Comparison of ENCODE assay signal across 10 cellular contexts in the genomic region with DNA sequence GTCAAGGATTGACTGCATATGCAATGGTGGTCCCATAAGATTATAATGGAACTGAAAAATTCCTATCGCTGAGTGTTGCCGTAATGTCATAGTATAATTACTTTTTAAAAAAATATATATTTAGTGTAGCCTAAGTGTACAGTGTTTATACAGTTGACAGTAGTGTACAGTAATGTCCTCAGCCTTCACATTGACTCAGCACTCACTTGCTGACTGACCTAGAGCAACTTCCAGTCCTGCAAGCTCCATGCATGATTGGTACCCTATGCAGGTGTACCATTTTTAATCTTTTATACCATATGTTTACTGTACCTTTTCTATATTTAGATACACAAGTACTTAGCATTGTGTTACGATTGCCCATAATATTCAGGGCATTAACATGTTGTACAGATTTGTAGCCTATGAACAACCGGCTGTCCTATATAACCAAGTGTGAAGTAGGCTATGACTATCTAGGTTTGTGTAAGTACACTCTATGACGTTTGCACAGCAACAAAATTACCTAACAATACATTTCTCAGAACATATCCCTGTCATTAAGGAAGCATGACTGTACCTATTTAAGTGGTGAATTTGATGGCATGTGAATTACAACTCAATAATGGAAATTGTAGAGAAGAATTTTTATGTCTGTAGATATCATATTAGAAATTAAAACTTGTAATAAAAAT.
"Had no signal": no experiment of that assay in that cellular context is flagged by ENCODE, and none has a peak within 500 bp of the region (broad histone marks: within the 10 kb centered on the region; RNA-seq: fewer than 3 reads in every experiment).

No MANE protein-coding gene starts in this region.

- H3K27ac ChIP-seq: hepatocyte, neural progenitor cell, ovary, tibial artery, uterus had no signal

- H3K27me3 ChIP-seq: hepatocyte, neural progenitor cell, ovary, tibial artery, uterus had no signal

- H3K36me3 ChIP-seq: neural progenitor cell, ovary, tibial artery, uterus had no signal

- DNase-seq: activated gamma-delta T cell; activated naive CD8-positive, alpha-beta T cell treated with anti-CD3 and anti-CD28 coated beads, Interleukin-2, amount 10 ng/mL, durations not matched to agents 7 days and 5 days; anterior cingulate cortex; ovary; stimulated activated CD4-positive, alpha-beta T cell treated with anti-CD3 and anti-CD28 coated beads, Interleukin-4, amount 100 ng/mL, for 24 hours; SW 1271; tibial artery; uterus had no signal

- H3K4me2 ChIP-seq: hepatocyte, neural progenitor cell had no signal

- H3K4me3 ChIP-seq: hepatocyte, neural progenitor cell, ovary, tibial artery, uterus had no signal

- H3K9me3 ChIP-seq: ovary, tibial artery, uterus had no signal

- H3K9ac ChIP-seq: neural progenitor cell had no signal
